12 cellular contexts compared by ENCODE assay signal in genomic region chr7:116139007-116139406, GRCh38.
A peak's percentile ranks its signal among the peaks of the same experiment; 100 is the strongest.
DNase-seq lines count a peak whose midpoint lies in the region; ATAC-seq and TF ChIP-seq lines count a peak whose summit lies in the region.
"Had no signal": no experiment of that assay in that cellular context is flagged by ENCODE, and none has a peak within 500 bp of the region (broad histone marks: within the 10 kb centered on the region; RNA-seq: fewer than 3 reads in every experiment).

No MANE protein-coding gene starts in this region.

- WGBS in lower leg skin, 2 donors, result 70 to 71% methylated on average over 6 of the region's 6 CpGs

- peak; percentile 87 for ATAC-seq in Right ventricle myocardium superior (ENCODE audit: poor library complexity)

- H3K4me1 ChIP-seq in fibroblast of lung (ENCODE audit: control insufficient read depth, extremely low read depth, insufficient read depth, low read length), result no peaks in the 10 kb centered on the region
- H3K4me1 ChIP-seq in muscle layer of duodenum (ENCODE audit: control insufficient read depth in 1 of 2, insufficient read depth in 2 of 2, low read length in 2 of 2), result peaks cover 0 to 11% of the 10 kb centered on the region in 2 donors
- H3K4me1 ChIP-seq: pancreas had no signal

- TF ChIP-seq POLR2A in lower leg skin (IDR thresholded peaks at IDR 0.05), result no peak

- H3K9me3 ChIP-seq in fibroblast of lung (ENCODE audit: control insufficient read depth, insufficient read depth, low read depth, low read length) (no peaks in the 10 kb centered on the region), muscle layer of duodenum (ENCODE audit: control insufficient read depth in 1 of 2, low read length in 2 of 2) (no peaks in the 10 kb centered on the region)
- H3K9me3 ChIP-seq: pancreas had no signal

- DNase-seq in Right ventricle myocardium superior, result no peak
- no peak for DNase-seq in cardiac septum (ENCODE audit: low spot score)
- DNase-seq in fibroblast of lung (ENCODE audit: low read depth in 2 of 2), result peak; percentile 25 to 54
- DNase-seq in lower leg skin (ENCODE audit: low spot score in 2 of 2), result no peak
- DNase-seq in activated CD4-positive, alpha-beta T cell treated with anti-CD3 and anti-CD28 coated beads, Interleukin-2, amount 50 U/mL, for 48 hours, result no peak
- no peak for DNase-seq in KBM-7
- DNase-seq in AML-193 (lab: John Stamatoyannopoulos, UW), result no peak
- DNase-seq: ACHN, EL, pancreas, WERI-Rb-1 had no signal

- TF ChIP-seq CTCF in fibroblast of lung (conservative IDR thresholded peaks at IDR 0.05 in 1 of 2, IDR thresholded peaks at IDR 0.05 in 1 of 2; ENCODE audit: low read depth in 1 of 2, low read length in 2 of 2) (no peak), lower leg skin (IDR thresholded peaks at IDR 0.05) (no peak)

- H3K36me3 ChIP-seq in fibroblast of lung (ENCODE audit: control insufficient read depth, insufficient read depth, low read length), result no peaks in the 10 kb centered on the region
- no peaks in the 10 kb centered on the region for H3K36me3 ChIP-seq in muscle layer of duodenum (ENCODE audit: control insufficient read depth in 1 of 2, insufficient read depth in 2 of 2, low read length in 2 of 2)
- H3K36me3 ChIP-seq: pancreas, WERI-Rb-1 had no signal

- H3K79me2 ChIP-seq in fibroblast of lung (ENCODE audit: control insufficient read depth, insufficient read depth, low read length), result no peaks in the 10 kb centered on the region

- H3K4me3 ChIP-seq in fibroblast of lung (replicated peaks in 1 of 4; ENCODE audit: control extremely low read depth in 1 of 4, insufficient read depth in 1 of 4, low read depth in 3 of 4, low read length in 4 of 4) (no peak overlapping the region), muscle layer of duodenum (ENCODE audit: low read depth in 1 of 2, low read length in 2 of 2) (no peak overlapping the region), lower leg skin (ENCODE audit: low read depth, poor library complexity, severe bottlenecking) (no peak overlapping the region)
- H3K4me3 ChIP-seq: pancreas had no signal

- intact Hi-C loops in Right ventricle myocardium superior (cut with DNase I), result no loop called here
- intact Hi-C loops in cardiac septum (cut with DNase I), result no loop called here
- intact Hi-C loops in lower leg skin (cut with DNase I; ENCODE audit: low total_unique reads), result no loop called here

- no peaks in the 10 kb centered on the region for H4K20me1 ChIP-seq in fibroblast of lung (ENCODE audit: control insufficient read depth, extremely low read depth, insufficient read depth, low read length)

- in situ Hi-C loops in KBM-7 (cut with MboI; ENCODE audit: low pct_unique_long_range_greater_than_20kb, low sequenced_read_pairs), result no loop called here

- H3K27me3 ChIP-seq in fibroblast of lung (ENCODE audit: control insufficient read depth, insufficient read depth, low read length) (no peaks in the 10 kb centered on the region), muscle layer of duodenum (ENCODE audit: low read depth, low read length) (no peaks in the 10 kb centered on the region)
- H3K27me3 ChIP-seq: pancreas had no signal

- H3K27ac ChIP-seq in fibroblast of lung (ENCODE audit: insufficient read depth, low read length), result no peak overlapping the region
- H3K27ac ChIP-seq in muscle layer of duodenum (ENCODE audit: low read length), result peak overlapping the region; percentile 6
- H3K27ac ChIP-seq: pancreas, WERI-Rb-1 had no signal

- no peak overlapping the region for H2AFZ ChIP-seq in fibroblast of lung (ENCODE audit: low read length)

- H3K4me2 ChIP-seq in fibroblast of lung (ENCODE audit: extremely low read depth, insufficient read depth, low read length), result no peak overlapping the region

- H3K9ac ChIP-seq in fibroblast of lung (ENCODE audit: insufficient read depth, low read length), result no peak overlapping the region

Comparison
In these comparisons a context has a peak if more than half of its experiments do, and no peak if none do; other contexts are left out.
1. DNase-seq: peak in fibroblast of lung (2 of 2); none in Right ventricle myocardium superior (single experiment), cardiac septum (single experiment), lower leg skin (0 of 2), activated CD4-positive, alpha-beta T cell treated with anti-CD3 and anti-CD28 coated beads, Interleukin-2, amount 50 U/mL, for 48 hours (0 of 2), KBM-7 (single experiment) and AML-193 (0 of 2).